Comparison of ENCODE assay signal across 21 cellular contexts in the genomic region with DNA sequence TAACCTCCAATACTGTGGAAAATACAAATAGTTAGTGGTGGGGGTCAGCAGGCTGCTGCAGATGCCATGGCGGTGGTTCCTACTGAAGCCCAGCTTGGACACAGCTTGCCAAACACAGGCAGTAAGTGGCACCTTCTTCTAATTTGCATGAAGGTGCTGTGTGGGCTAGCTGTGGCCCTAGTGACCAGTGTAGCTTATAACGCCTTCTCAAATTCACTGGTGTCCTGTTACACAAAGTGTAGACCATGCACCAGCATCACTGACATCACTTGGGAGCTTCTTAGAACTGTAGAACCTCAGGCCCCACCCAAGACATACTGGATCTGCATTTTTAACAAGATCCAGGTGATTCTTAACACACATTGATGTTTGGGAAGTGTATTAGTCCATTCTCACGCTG.
"Had no signal": no experiment of that assay in that cellular context is flagged by ENCODE, and none has a peak within 500 bp of the region (broad histone marks: within the 10 kb centered on the region; RNA-seq: fewer than 3 reads in every experiment).

No MANE protein-coding gene starts in this region.

- H3K36me3 ChIP-seq: right lobe of liver, thoracic aorta, upper lobe of right lung had no signal

- ATAC-seq: activated T-cell treated with anti-CD3 and anti-CD28 coated beads, Interleukin-2, amount 50 U/mL, for 4 hours; body of pancreas; left ventricle myocardium superior; right lobe of liver; stimulated activated memory B cell treated with anti-CD40 and anti-IgM and Interleukin-4, amounts not matched to agents 10 μg/mL and 1 μg/mL and 100 μg/mL, for 72 hours; T-helper 17 cell had no signal

- H3K9me3 ChIP-seq: right lobe of liver, thoracic aorta, upper lobe of right lung had no signal

- H3K4me3 Mint-ChIP-seq: activated naive CD4-positive, alpha-beta T cell treated with anti-CD3 and anti-CD28 coated beads for 36 hours; activated T-cell treated with anti-CD3 and anti-CD28 coated beads, Interleukin-2, amount 50 U/mL, for 4 hours; dendritic cell treated with granulocyte-macrophage colony-stimulating factor and Interleukin-4, amounts not matched to agents 40 ng/mL and 50 ng/mL, for 4 days; stimulated activated memory B cell treated with anti-CD40 and anti-IgM and Interleukin-4, amounts not matched to agents 10 μg/mL and 1 μg/mL and 100 μg/mL, for 72 hours; T-helper 17 cell had no signal

- H3K27me3 ChIP-seq: body of pancreas, right lobe of liver, upper lobe of right lung had no signal

- H3K27ac ChIP-seq: body of pancreas, right lobe of liver, thoracic aorta, upper lobe of right lung had no signal

- H3K27me3 Mint-ChIP-seq: stimulated activated memory B cell treated with anti-CD40 and anti-IgM and Interleukin-4, amounts not matched to agents 10 μg/mL and 1 μg/mL and 100 μg/mL, for 72 hours; T-helper 17 cell had no signal

- H3K4me1 ChIP-seq: body of pancreas, right lobe of liver had no signal

- H3K4me3 ChIP-seq: body of pancreas, right lobe of liver, thoracic aorta, upper lobe of right lung had no signal

- H3K27ac Mint-ChIP-seq: activated naive CD4-positive, alpha-beta T cell treated with anti-CD3 and anti-CD28 coated beads for 36 hours; dendritic cell treated with granulocyte-macrophage colony-stimulating factor and Interleukin-4, amounts not matched to agents 40 ng/mL and 50 ng/mL, for 4 days; stimulated activated memory B cell treated with anti-CD40 and anti-IgM and Interleukin-4, amounts not matched to agents 10 μg/mL and 1 μg/mL and 100 μg/mL, for 72 hours; T-helper 17 cell had no signal

- DNase-seq: activated CD4-positive, alpha-beta T cell treated with anti-CD3 and anti-CD28 coated beads for 4 hours; activated CD4-positive, alpha-beta T cell treated with anti-CD3 and anti-CD28 coated beads, Interleukin-2, amount 50 U/mL, for 48 hours; activated CD4-positive, CD25-positive, alpha-beta regulatory T cell; activated CD8-positive, alpha-beta memory T cell treated with anti-CD3 and anti-CD28 coated beads, Interleukin-2, amount 50 U/mL, for 48 hours; activated naive CD4-positive, alpha-beta T cell treated with anti-CD3 and anti-CD28 coated beads for 36 hours; activated T-cell treated with anti-CD3 and anti-CD28 coated beads, Interleukin-2, amount 50 U/mL, for 4 hours; anterior cingulate cortex; body of pancreas; effector CD4-positive, alpha-beta T cell; foreskin melanocyte; left ventricle myocardium superior; mammary epithelial cell; right lobe of liver; small intestine; stimulated activated CD4-positive, alpha-beta T cell treated with anti-CD3 and anti-CD28 coated beads, Interleukin-2, amount 100 ng/mL, for 24 hours; SW 1271; T-helper 17 cell; upper lobe of right lung had no signal
